Comparison of ENCODE assay signal across 8 cellular contexts in genomic region chr22:50243704-50244419, GRCh38. TPM values are rescaled to one million over a fixed set of nuclear protein-coding genes. Genes with fewer than 3 reads are reported as not detected.
DNase-seq lines count a peak whose midpoint lies in the region; ATAC-seq and TF ChIP-seq lines count a peak whose summit lies in the region.

No MANE protein-coding gene starts in this region.

- H3K27me3 Mint-ChIP-seq in CD14-positive monocyte (ENCODE audit: low read depth in 3 of 3): no peaks in the 10 kb centered on the region

- no peak overlapping the region for H2BK5ac ChIP-seq in mesenchymal stem cell (ENCODE audit: low read depth, low read length, poor library complexity, severe bottlenecking)

- ATAC-seq in body of pancreas (peak; percentile 24), HG02798 (IDR thresholded peaks at IDR 0.05; ENCODE audit: poor library complexity, unreplicated experiment) (no peak), HG03175 (IDR thresholded peaks at IDR 0.05; ENCODE audit: unreplicated experiment) (no peak), GM18867 (IDR thresholded peaks at IDR 0.05; ENCODE audit: unreplicated experiment) (no peak)

- no peak overlapping the region for H4K8ac ChIP-seq in mesenchymal stem cell (ENCODE audit: low read length)

- no peak overlapping the region for H2AFZ ChIP-seq in mesenchymal stem cell (ENCODE audit: low read depth, low read length)

- H3K4me3 Mint-ChIP-seq in CD14-positive monocyte: peak overlapping the region; percentile 96 to 98

- H3K9me3 ChIP-seq in body of pancreas (no peaks in the 10 kb centered on the region), mesenchymal stem cell (ENCODE audit: control insufficient read depth, low read length) (no peaks in the 10 kb centered on the region)

- no peaks in the 10 kb centered on the region for H3K27me3 ChIP-seq in HL-60 (ENCODE audit: insufficient read depth, poor library complexity, severe bottlenecking)
- H3K27me3 ChIP-seq in body of pancreas: no peaks in the 10 kb centered on the region
- H3K27me3 ChIP-seq in mesenchymal stem cell (ENCODE audit: control insufficient read depth in 1 of 2, insufficient read depth in 1 of 2, low read length in 2 of 2): no peaks in the 10 kb centered on the region

- H2BK120ac ChIP-seq in mesenchymal stem cell (ENCODE audit: low read depth, low read length): no peak overlapping the region

- no peak overlapping the region for H4K91ac ChIP-seq in mesenchymal stem cell (ENCODE audit: low read length)

- peaks cover 35% of the 10 kb centered on the region for H3K79me1 ChIP-seq in mesenchymal stem cell (replicated peaks; ENCODE audit: low read length, poor library complexity, severe bottlenecking)

- H3K27ac Mint-ChIP-seq in CD14-positive monocyte: peak overlapping the region; percentile 97 to 100 (median 99)

- TF ChIP-seq CTCF in CD14-positive monocyte (IDR thresholded peaks at IDR 0.05) (no peak), HL-60 (IDR thresholded peaks at IDR 0.05; ENCODE audit: insufficient read depth, low read length) (no peak), body of pancreas (IDR thresholded peaks at IDR 0.05) (no peak)

- H3K27ac ChIP-seq in HL-60 (replicated peaks) (peak overlapping the region; percentile 82), body of pancreas (peak overlapping the region in 3 of 4 donors; percentile 75 to 97 (median 96)), mesenchymal stem cell (ENCODE audit: low read length, poor library complexity, severe bottlenecking) (no peak overlapping the region)

- no peak for DNase-seq in CD14-positive monocyte (ENCODE audit: low spot score)
- peak in 1 of 2 experiments; percentile 50 for DNase-seq in HL-60 (ENCODE audit: low read depth in 1 of 2, low spot score in 1 of 2)
- DNase-seq in body of pancreas: no peak
- DNase-seq in mesenchymal stem cell: peak; percentile 37
- no peak for DNase-seq in EL

- H2AK5ac ChIP-seq in mesenchymal stem cell (ENCODE audit: low read length, severe bottlenecking): peak overlapping the region; percentile 26

- no peak for TF ChIP-seq POLR2A in body of pancreas (IDR thresholded peaks at IDR 0.05)

- H3K36me3 ChIP-seq in body of pancreas (replicated peaks in 1 of 2; ENCODE audit: insufficient read depth in 1 of 2, low read depth in 2 of 2): no peaks in the 10 kb centered on the region
- peaks cover 36 to 51% of the 10 kb centered on the region in 2 experiments for H3K36me3 ChIP-seq in mesenchymal stem cell (ENCODE audit: control insufficient read depth in 1 of 2, insufficient read depth in 2 of 2, low read depth in 1 of 2, low read length in 2 of 2)

- H3K9me3 Mint-ChIP-seq in CD14-positive monocyte: peaks cover 0 to 2% (median 0%) of the 10 kb centered on the region in 7 donors

- H3K4me1 Mint-ChIP-seq in CD14-positive monocyte: peaks cover 45% of the 10 kb centered on the region

- H2BK15ac ChIP-seq in mesenchymal stem cell (ENCODE audit: low read depth, poor library complexity, severe bottlenecking): no peak overlapping the region

- H3K4me3 ChIP-seq in HL-60 (replicated peaks; ENCODE audit: insufficient read depth, low read length) (peak overlapping the region; percentile 96), body of pancreas (peak overlapping the region; percentile 39 to 93), mesenchymal stem cell (ENCODE audit: insufficient read depth in 1 of 2, low read depth in 1 of 2, low read length in 2 of 2) (peak overlapping the region; percentile 92 to 93)

- peak overlapping the region; percentile 38 to 59 for H3K4ac ChIP-seq in mesenchymal stem cell (ENCODE audit: low read depth in 1 of 2, low read length in 2 of 2)

- WGBS in body of pancreas, 2 donors: 11 to 12% methylated on average over 19 to 27 of the region's 27 CpGs
- 56% methylated on average over 26 of the region's 27 CpGs for WGBS in mesenchymal stem cell

- H3K4me1 ChIP-seq in body of pancreas (peaks cover 39% of the 10 kb centered on the region), mesenchymal stem cell (ENCODE audit: control insufficient read depth, insufficient read depth, low read depth, low read length) (peaks cover 37% of the 10 kb centered on the region)

- intact Hi-C loops in CD14-positive monocyte (cut with micrococcal nuclease): loop anchor here in 1 of 2 donors (2.0 kb wide), 1 partner anchor 99 kb away; the partner anchor contains the start of gene PPP6R2
- intact Hi-C loops in body of pancreas (cut with DNase I): loop anchor here (10.0 kb wide), 1 partner anchor 261 kb away; the partner anchor contains the start of genes LMF2 and NCAPH2

- no peak overlapping the region for H3K14ac ChIP-seq in mesenchymal stem cell (ENCODE audit: low read length in 2 of 2)

- peak overlapping the region; percentile 96 for H3K4me2 ChIP-seq in mesenchymal stem cell (ENCODE audit: low read length, poor library complexity, severe bottlenecking)

- peaks cover 18 to 35% of the 10 kb centered on the region in 2 donors for H3K36me3 Mint-ChIP-seq in CD14-positive monocyte

- H3K18ac ChIP-seq in mesenchymal stem cell (ENCODE audit: low read depth in 1 of 2, low read length in 2 of 2): no peak overlapping the region

- peak overlapping the region in 1 of 2 experiments; percentile 48 for H3K23ac ChIP-seq in mesenchymal stem cell (ENCODE audit: low read length in 2 of 2)

- H2BK12ac ChIP-seq in mesenchymal stem cell (ENCODE audit: low read length in 2 of 2): no peak overlapping the region

- peak overlapping the region; percentile 96 for H3K9ac ChIP-seq in mesenchymal stem cell (ENCODE audit: low read length)

RNA-seq across cellular contexts. Expression of gene TUBGCP6, which starts 1.0 kb away (rescaled TPM):
- 1 to 10 TPM; 3.7 to 4.3 TPM for polyA plus RNA-seq in CD14-positive monocyte
- 100 to 1,000 TPM in 1 of 2 donors, 10 to 100 TPM in 1; 61.2 to 121 TPM for total RNA-seq in body of pancreas
- polyA plus RNA-seq in mesenchymal stem cell (2013, experiment 1 of 2): 10.1 TPM
- 9.1 TPM for polyA plus RNA-seq in mesenchymal stem cell (2013, experiment 2 of 2)

RNA-seq across cellular contexts. Expression of gene HDAC10, which starts 7.2 kb away (rescaled TPM):
- 10 to 100 TPM in 1 of 2 donors, 1 to 10 TPM in 1; 9.2 to 13.7 TPM for polyA plus RNA-seq in CD14-positive monocyte
- total RNA-seq in body of pancreas: 100 to 1,000 TPM in 1 of 2 donors, 10 to 100 TPM in 1; 31.9 to 128 TPM
- polyA plus RNA-seq in mesenchymal stem cell (2013, experiment 1 of 2): 21.1 TPM
- polyA plus RNA-seq in mesenchymal stem cell (2013, experiment 2 of 2): 19.2 TPM

RNA-seq across cellular contexts. Expression of gene MAPK12, which starts 17.6 kb away (rescaled TPM):
- under 1 TPM; 0.06 to 0.13 TPM for polyA plus RNA-seq in CD14-positive monocyte
- 1 to 10 TPM; 3.9 to 4.6 TPM for total RNA-seq in body of pancreas
- polyA plus RNA-seq in mesenchymal stem cell (2013, experiment 1 of 2): 34.8 TPM
- polyA plus RNA-seq in mesenchymal stem cell (2013, experiment 2 of 2): 35.2 TPM

RNA-seq across cellular contexts. Expression of gene MAPK11, which starts 26.3 kb away (rescaled TPM):
- polyA plus RNA-seq in CD14-positive monocyte: not detected
- 1 to 10 TPM; 3.0 to 3.6 TPM for total RNA-seq in body of pancreas
- polyA plus RNA-seq in mesenchymal stem cell (2013, experiment 1 of 2): 5.5 TPM
- polyA plus RNA-seq in mesenchymal stem cell (2013, experiment 2 of 2): 5.0 TPM

RNA-seq across cellular contexts. Expression of gene SELENOO, which starts 43.1 kb away (rescaled TPM):
- 1 to 10 TPM; 2.7 to 8.7 TPM for polyA plus RNA-seq in CD14-positive monocyte
- total RNA-seq in body of pancreas: 10 to 100 TPM; 23.6 to 57.4 TPM
- 13.6 TPM for polyA plus RNA-seq in mesenchymal stem cell (2013, experiment 1 of 2)
- 12.6 TPM for polyA plus RNA-seq in mesenchymal stem cell (2013, experiment 2 of 2)
